ENCODE assay signal across 1 cellular context in the genomic region with DNA sequence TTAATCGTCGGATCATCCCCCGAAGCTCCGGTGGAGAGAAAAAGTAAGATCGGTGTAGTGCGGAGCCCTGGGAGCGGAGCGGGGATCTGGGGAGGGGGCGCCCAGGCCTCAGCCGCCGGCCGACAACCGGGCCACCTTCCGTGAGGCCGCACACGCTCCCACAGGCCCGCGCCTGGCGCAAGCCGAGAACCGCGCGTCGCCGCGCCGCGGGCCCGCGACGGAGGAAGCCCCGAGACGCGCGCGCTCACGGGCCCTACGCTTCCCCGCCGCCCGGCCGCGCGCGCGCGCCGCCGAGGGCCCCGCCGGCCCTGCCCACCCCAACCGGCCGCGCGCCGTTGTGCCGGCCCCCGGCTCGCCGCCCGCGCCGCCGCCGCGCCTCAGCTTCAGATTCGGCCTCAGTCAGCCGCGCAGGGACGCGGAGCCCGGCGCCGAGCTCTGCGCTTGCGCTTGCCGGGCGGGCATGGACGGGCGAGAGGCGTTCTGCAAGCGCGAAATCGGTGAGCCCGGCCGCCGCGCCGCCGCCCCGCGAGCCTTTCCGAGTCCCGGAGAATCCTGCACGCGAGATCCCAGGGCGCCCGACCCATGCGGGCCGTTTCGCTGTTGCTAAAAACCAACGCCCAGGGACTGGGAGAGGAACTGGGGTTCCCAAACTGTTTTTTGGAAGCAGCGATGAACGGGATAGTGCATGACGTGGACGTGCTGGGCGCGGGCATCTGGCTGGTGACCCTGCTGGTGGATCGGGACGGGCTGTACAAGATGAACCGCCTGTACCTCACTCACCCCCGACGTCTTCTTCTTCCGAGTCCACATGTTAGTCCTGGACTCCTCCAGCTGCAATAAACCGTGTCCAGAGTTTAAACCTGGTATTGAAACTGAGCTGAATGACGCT.
TF ChIP-seq lines count a peak whose summit lies in the region.

No MANE protein-coding gene starts in this region.

TF ChIP-seq in HepG2, 621 proteins besides CTCF, POLR2A, EP300 and RAD21 (continued from another document and continues in another):
- TF ChIP-seq ZBTB3 (CRISPR knock-in tag; IDR thresholded peaks at IDR 0.05; ENCODE audit: borderline replicate concordance, low read depth) (no peak), ZFP36L2 (CRISPR knock-in tag; IDR thresholded peaks at IDR 0.05) (no peak), MTA3 (CRISPR knock-in tag; IDR thresholded peaks at IDR 0.05) (no peak), ZNF670 (CRISPR knock-in tag; IDR thresholded peaks at IDR 0.05; ENCODE audit: borderline replicate concordance) (no peak), ZNF367 (CRISPR knock-in tag; IDR thresholded peaks at IDR 0.05; ENCODE audit: borderline replicate concordance) (no peak; the same call in 1 of the 2 replicates), MAFK (conservative IDR thresholded peaks at IDR 0.05 in 1 of 2, IDR thresholded peaks at IDR 0.05 in 1 of 2; ENCODE audit: low read length in 2 of 2) (no peak), NFIB (CRISPR knock-in tag; IDR thresholded peaks at IDR 0.05; ENCODE audit: borderline replicate concordance) (no peak), ZSCAN22 (CRISPR knock-in tag; IDR thresholded peaks at IDR 0.05) (no peak), ZNF558 (CRISPR knock-in tag; IDR thresholded peaks at IDR 0.05; ENCODE audit: borderline replicate concordance) (no peak), ZNF431 (CRISPR knock-in tag; IDR thresholded peaks at IDR 0.05; ENCODE audit: borderline replicate concordance, low read depth) (no peak), KMT2A (CRISPR knock-in tag; IDR thresholded peaks at IDR 0.05) (no peak; the same call in 1 of the 2 replicates), ZNF484 (CRISPR knock-in tag; IDR thresholded peaks at IDR 0.05; ENCODE audit: borderline replicate concordance, low read depth) (0 out of 2 replicates have a peak, but pooled peaks have one; percentile 4), TGIF2 (CRISPR knock-in tag; IDR thresholded peaks at IDR 0.05) (no peak; the same call in 1 of the 2 replicates), NONO (IDR thresholded peaks at IDR 0.05) (no peak), NONO (CRISPR knock-in tag; conservative IDR thresholded peaks at IDR 0.05) (no peak; the same call in 1 of the 2 replicates), BHLHE40 (IDR thresholded peaks at IDR 0.05; ENCODE audit: low read length) (no peak), CHD2 (IDR thresholded peaks at IDR 0.05; ENCODE audit: low read depth, low read length) (0 out of 2 replicates have a peak, but pooled peaks have one; percentile 34), ZNF205 (CRISPR knock-in tag; IDR thresholded peaks at IDR 0.05) (no peak)
- TF ChIP-seq, protein P1, sequence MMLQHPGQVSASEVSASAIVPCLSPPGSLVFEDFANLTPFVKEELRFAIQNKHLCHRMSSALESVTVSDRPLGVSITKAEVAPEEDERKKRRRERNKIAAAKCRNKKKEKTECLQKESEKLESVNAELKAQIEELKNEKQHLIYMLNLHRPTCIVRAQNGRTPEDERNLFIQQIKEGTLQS (CRISPR knock-in tag; IDR thresholded peaks at IDR 0.05): no peak
- TF ChIP-seq, protein P2, sequence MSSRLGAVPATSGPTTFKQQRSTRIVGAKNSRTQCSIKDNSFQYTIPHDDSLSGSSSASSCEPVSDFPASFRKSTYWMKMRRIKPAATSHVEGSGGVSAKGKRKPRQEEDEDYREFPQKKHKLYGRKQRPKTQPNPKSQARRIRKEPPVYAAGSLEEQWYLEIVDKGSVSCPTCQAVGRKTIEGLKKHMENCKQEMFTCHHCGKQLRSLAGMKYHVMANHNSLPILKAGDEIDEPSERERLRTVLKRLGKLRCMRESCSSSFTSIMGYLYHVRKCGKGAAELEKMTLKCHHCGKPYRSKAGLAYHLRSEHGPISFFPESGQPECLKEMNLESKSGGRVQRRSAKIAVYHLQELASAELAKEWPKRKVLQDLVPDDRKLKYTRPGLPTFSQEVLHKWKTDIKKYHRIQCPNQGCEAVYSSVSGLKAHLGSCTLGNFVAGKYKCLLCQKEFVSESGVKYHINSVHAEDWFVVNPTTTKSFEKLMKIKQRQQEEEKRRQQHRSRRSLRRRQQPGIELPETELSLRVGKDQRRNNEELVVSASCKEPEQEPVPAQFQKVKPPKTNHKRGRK (CRISPR knock-in tag; IDR thresholded peaks at IDR 0.05): no peak
- TF ChIP-seq, protein P3, sequence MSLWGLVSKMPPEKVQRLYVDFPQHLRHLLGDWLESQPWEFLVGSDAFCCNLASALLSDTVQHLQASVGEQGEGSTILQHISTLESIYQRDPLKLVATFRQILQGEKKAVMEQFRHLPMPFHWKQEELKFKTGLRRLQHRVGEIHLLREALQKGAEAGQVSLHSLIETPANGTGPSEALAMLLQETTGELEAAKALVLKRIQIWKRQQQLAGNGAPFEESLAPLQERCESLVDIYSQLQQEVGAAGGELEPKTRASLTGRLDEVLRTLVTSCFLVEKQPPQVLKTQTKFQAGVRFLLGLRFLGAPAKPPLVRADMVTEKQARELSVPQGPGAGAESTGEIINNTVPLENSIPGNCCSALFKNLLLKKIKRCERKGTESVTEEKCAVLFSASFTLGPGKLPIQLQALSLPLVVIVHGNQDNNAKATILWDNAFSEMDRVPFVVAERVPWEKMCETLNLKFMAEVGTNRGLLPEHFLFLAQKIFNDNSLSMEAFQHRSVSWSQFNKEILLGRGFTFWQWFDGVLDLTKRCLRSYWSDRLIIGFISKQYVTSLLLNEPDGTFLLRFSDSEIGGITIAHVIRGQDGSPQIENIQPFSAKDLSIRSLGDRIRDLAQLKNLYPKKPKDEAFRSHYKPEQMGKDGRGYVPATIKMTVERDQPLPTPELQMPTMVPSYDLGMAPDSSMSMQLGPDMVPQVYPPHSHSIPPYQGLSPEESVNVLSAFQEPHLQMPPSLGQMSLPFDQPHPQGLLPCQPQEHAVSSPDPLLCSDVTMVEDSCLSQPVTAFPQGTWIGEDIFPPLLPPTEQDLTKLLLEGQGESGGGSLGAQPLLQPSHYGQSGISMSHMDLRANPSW (CRISPR knock-in tag; IDR thresholded peaks at IDR 0.05; ENCODE audit: borderline replicate concordance): no peak
- TF ChIP-seq, protein P4, sequence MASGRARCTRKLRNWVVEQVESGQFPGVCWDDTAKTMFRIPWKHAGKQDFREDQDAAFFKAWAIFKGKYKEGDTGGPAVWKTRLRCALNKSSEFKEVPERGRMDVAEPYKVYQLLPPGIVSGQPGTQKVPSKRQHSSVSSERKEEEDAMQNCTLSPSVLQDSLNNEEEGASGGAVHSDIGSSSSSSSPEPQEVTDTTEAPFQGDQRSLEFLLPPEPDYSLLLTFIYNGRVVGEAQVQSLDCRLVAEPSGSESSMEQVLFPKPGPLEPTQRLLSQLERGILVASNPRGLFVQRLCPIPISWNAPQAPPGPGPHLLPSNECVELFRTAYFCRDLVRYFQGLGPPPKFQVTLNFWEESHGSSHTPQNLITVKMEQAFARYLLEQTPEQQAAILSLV (CRISPR knock-in tag; IDR thresholded peaks at IDR 0.05; ENCODE audit: borderline replicate concordance): peak; percentile 62; the same call in 1 of the 2 replicates
- TF ChIP-seq, protein P5, sequence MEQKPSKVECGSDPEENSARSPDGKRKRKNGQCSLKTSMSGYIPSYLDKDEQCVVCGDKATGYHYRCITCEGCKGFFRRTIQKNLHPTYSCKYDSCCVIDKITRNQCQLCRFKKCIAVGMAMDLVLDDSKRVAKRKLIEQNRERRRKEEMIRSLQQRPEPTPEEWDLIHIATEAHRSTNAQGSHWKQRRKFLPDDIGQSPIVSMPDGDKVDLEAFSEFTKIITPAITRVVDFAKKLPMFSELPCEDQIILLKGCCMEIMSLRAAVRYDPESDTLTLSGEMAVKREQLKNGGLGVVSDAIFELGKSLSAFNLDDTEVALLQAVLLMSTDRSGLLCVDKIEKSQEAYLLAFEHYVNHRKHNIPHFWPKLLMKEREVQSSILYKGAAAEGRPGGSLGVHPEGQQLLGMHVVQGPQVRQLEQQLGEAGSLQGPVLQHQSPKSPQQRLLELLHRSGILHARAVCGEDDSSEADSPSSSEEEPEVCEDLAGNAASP (CRISPR knock-in tag; IDR thresholded peaks at IDR 0.05; ENCODE audit: borderline replicate concordance): no peak
- TF ChIP-seq, protein P6, sequence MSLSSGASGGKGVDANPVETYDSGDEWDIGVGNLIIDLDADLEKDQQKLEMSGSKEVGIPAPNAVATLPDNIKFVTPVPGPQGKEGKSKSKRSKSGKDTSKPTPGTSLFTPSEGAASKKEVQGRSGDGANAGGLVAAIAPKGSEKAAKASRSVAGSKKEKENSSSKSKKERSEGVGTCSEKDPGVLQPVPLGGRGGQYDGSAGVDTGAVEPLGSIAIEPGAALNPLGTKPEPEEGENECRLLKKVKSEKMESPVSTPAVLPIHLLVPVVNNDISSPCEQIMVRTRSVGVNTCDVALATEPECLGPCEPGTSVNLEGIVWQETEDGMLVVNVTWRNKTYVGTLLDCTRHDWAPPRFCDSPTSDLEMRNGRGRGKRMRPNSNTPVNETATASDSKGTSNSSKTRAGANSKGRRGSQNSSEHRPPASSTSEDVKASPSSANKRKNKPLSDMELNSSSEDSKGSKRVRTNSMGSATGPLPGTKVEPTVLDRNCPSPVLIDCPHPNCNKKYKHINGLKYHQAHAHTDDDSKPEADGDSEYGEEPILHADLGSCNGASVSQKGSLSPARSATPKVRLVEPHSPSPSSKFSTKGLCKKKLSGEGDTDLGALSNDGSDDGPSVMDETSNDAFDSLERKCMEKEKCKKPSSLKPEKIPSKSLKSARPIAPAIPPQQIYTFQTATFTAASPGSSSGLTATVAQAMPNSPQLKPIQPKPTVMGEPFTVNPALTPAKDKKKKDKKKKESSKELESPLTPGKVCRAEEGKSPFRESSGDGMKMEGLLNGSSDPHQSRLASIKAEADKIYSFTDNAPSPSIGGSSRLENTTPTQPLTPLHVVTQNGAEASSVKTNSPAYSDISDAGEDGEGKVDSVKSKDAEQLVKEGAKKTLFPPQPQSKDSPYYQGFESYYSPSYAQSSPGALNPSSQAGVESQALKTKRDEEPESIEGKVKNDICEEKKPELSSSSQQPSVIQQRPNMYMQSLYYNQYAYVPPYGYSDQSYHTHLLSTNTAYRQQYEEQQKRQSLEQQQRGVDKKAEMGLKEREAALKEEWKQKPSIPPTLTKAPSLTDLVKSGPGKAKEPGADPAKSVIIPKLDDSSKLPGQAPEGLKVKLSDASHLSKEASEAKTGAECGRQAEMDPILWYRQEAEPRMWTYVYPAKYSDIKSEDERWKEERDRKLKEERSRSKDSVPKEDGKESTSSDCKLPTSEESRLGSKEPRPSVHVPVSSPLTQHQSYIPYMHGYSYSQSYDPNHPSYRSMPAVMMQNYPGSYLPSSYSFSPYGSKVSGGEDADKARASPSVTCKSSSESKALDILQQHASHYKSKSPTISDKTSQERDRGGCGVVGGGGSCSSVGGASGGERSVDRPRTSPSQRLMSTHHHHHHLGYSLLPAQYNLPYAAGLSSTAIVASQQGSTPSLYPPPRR (CRISPR knock-in tag; IDR thresholded peaks at IDR 0.05; ENCODE audit: borderline replicate concordance): peak; percentile 18; the same call in 1 of the 2 replicates
- TF ChIP-seq, protein P7, sequence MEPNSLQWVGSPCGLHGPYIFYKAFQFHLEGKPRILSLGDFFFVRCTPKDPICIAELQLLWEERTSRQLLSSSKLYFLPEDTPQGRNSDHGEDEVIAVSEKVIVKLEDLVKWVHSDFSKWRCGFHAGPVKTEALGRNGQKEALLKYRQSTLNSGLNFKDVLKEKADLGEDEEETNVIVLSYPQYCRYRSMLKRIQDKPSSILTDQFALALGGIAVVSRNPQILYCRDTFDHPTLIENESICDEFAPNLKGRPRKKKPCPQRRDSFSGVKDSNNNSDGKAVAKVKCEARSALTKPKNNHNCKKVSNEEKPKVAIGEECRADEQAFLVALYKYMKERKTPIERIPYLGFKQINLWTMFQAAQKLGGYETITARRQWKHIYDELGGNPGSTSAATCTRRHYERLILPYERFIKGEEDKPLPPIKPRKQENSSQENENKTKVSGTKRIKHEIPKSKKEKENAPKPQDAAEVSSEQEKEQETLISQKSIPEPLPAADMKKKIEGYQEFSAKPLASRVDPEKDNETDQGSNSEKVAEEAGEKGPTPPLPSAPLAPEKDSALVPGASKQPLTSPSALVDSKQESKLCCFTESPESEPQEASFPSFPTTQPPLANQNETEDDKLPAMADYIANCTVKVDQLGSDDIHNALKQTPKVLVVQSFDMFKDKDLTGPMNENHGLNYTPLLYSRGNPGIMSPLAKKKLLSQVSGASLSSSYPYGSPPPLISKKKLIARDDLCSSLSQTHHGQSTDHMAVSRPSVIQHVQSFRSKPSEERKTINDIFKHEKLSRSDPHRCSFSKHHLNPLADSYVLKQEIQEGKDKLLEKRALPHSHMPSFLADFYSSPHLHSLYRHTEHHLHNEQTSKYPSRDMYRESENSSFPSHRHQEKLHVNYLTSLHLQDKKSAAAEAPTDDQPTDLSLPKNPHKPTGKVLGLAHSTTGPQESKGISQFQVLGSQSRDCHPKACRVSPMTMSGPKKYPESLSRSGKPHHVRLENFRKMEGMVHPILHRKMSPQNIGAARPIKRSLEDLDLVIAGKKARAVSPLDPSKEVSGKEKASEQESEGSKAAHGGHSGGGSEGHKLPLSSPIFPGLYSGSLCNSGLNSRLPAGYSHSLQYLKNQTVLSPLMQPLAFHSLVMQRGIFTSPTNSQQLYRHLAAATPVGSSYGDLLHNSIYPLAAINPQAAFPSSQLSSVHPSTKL (CRISPR knock-in tag; IDR thresholded peaks at IDR 0.05): no peak
- TF ChIP-seq, protein P8, sequence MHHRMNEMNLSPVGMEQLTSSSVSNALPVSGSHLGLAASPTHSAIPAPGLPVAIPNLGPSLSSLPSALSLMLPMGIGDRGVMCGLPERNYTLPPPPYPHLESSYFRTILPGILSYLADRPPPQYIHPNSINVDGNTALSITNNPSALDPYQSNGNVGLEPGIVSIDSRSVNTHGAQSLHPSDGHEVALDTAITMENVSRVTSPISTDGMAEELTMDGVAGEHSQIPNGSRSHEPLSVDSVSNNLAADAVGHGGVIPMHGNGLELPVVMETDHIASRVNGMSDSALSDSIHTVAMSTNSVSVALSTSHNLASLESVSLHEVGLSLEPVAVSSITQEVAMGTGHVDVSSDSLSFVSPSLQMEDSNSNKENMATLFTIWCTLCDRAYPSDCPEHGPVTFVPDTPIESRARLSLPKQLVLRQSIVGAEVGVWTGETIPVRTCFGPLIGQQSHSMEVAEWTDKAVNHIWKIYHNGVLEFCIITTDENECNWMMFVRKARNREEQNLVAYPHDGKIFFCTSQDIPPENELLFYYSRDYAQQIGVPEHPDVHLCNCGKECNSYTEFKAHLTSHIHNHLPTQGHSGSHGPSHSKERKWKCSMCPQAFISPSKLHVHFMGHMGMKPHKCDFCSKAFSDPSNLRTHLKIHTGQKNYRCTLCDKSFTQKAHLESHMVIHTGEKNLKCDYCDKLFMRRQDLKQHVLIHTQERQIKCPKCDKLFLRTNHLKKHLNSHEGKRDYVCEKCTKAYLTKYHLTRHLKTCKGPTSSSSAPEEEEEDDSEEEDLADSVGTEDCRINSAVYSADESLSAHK (CRISPR knock-in tag; IDR thresholded peaks at IDR 0.05; ENCODE audit: borderline replicate concordance): no peak
- TF ChIP-seq, protein P9, sequence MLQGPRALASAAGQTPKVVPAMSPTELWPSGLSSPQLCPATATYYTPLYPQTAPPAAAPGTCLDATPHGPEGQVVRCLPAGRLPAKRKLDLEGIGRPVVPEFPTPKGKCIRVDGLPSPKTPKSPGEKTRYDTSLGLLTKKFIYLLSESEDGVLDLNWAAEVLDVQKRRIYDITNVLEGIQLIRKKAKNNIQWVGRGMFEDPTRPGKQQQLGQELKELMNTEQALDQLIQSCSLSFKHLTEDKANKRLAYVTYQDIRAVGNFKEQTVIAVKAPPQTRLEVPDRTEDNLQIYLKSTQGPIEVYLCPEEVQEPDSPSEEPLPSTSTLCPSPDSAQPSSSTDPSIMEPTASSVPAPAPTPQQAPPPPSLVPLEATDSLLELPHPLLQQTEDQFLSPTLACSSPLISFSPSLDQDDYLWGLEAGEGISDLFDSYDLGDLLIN (CRISPR knock-in tag; IDR thresholded peaks at IDR 0.05; ENCODE audit: borderline replicate concordance): no peak
- TF ChIP-seq, protein P10, sequence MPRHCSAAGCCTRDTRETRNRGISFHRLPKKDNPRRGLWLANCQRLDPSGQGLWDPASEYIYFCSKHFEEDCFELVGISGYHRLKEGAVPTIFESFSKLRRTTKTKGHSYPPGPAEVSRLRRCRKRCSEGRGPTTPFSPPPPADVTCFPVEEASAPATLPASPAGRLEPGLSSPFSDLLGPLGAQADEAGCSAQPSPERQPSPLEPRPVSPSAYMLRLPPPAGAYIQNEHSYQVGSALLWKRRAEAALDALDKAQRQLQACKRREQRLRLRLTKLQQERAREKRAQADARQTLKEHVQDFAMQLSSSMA (CRISPR knock-in tag; IDR thresholded peaks at IDR 0.05): 0 out of 2 replicates have a peak, but pooled peaks have one; percentile 34
